Comparison of ENCODE assay signal across 1 cellular context in genomic region chr1:164648211-164649080, GRCh38.
TF ChIP-seq lines count a peak whose summit lies in the region.

No MANE protein-coding gene starts in this region.

TF ChIP-seq in H1, 55 proteins besides CTCF, POLR2A, EP300 and RAD21:
- TF ChIP-seq SP4 (IDR thresholded peaks at IDR 0.05; ENCODE audit: low read length) (no peak), CHD1 (IDR thresholded peaks at IDR 0.05; ENCODE audit: low read depth, low read length) (no peak), GABPA (IDR thresholded peaks at IDR 0.05; ENCODE audit: borderline replicate concordance, insufficient read depth, low read length) (no peak), TEAD4 (IDR thresholded peaks at IDR 0.05; ENCODE audit: low read depth, low read length) (no peak), NRF1 (IDR thresholded peaks at IDR 0.05; ENCODE audit: low read depth, low read length) (no peak), EGR1 (IDR thresholded peaks at IDR 0.05; ENCODE audit: borderline replicate concordance, low read depth, low read length) (no peak), CHD2 (IDR thresholded peaks at IDR 0.05; ENCODE audit: low read length) (no peak), RXRA (IDR thresholded peaks at IDR 0.05; ENCODE audit: insufficient read depth, low read depth, low read length) (no peak), POLR2AphosphoS5 (IDR thresholded peaks at IDR 0.05; ENCODE audit: low read depth, low read length) (no peak), CBX8 (IDR thresholded peaks at IDR 0.05; ENCODE audit: borderline replicate concordance, low read depth, low read length) (no peak), BCL11A (IDR thresholded peaks at IDR 0.05; ENCODE audit: low read depth in 2 of 2, low read length in 2 of 2) (no peak), USF2 (IDR thresholded peaks at IDR 0.05; ENCODE audit: low read length) (no peak), ZNF274 (IDR thresholded peaks at IDR 0.05; ENCODE audit: borderline replicate concordance, extremely low read depth, low read length) (no peak), YY1 (IDR thresholded peaks at IDR 0.05; ENCODE audit: low read depth, low read length) (no peak), PHF8 (conservative IDR thresholded peaks at IDR 0.05; ENCODE audit: low read depth, low read length) (no peak)
